13 cellular contexts compared by ENCODE assay signal in the genomic region with DNA sequence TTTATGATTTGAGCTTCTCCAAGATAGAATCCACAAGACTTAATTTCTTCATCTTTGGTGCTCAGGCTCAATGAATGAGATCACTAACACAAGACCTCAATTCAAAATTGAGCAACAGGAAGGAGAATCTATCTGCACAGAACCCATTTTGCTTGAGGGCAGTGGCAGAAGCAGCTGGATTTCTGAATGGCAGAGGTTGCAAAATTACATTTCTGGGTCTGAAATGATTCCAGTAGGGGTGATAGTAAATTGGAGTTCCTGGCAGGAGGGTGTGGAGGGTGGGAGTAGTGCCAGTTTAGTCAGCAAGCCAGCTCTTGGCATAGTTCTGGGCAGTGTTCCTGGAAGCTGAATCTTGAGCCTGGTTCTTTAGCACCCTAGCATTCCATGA.
DNase-seq lines count a peak whose midpoint lies in the region; ATAC-seq and TF ChIP-seq lines count a peak whose summit lies in the region.
"Had no signal": no experiment of that assay in that cellular context is flagged by ENCODE, and none has a peak within 500 bp of the region (broad histone marks: within the 10 kb centered on the region; RNA-seq: fewer than 3 reads in every experiment).

No MANE protein-coding gene starts in this region.

- H3K4me3 Mint-ChIP-seq in activated CD4-positive, alpha-beta memory T cell treated with anti-CD3 and anti-CD28 coated beads, Interleukin-2, amount 10 ng/mL, durations not matched to agents 7 days and 5 days: no peak overlapping the region
- H3K4me3 Mint-ChIP-seq: activated CD4-positive, alpha-beta T cell treated with anti-CD3 and anti-CD28 coated beads, Interleukin-2, amount 10 ng/mL, durations not matched to agents 24 days and 14 days; stimulated activated memory B cell treated with anti-CD40 and anti-IgM and Interleukin-4, amounts not matched to agents 10 μg/mL and 1 μg/mL and 100 μg/mL, for 72 hours had no signal

- H2BK5ac ChIP-seq in mesendoderm (ENCODE audit: low read length): no peak overlapping the region

- no peaks in the 10 kb centered on the region for H3K27me3 Mint-ChIP-seq in activated CD4-positive, alpha-beta memory T cell treated with anti-CD3 and anti-CD28 coated beads, Interleukin-2, amount 10 ng/mL, durations not matched to agents 7 days and 5 days
- H3K27me3 Mint-ChIP-seq: activated CD4-positive, alpha-beta T cell treated with anti-CD3 and anti-CD28 coated beads, Interleukin-2, amount 10 ng/mL, durations not matched to agents 24 days and 14 days had no signal

- no peaks in the 10 kb centered on the region for H3K4me1 Mint-ChIP-seq in activated CD4-positive, alpha-beta memory T cell treated with anti-CD3 and anti-CD28 coated beads, Interleukin-2, amount 10 ng/mL, durations not matched to agents 7 days and 5 days
- H3K4me1 Mint-ChIP-seq: activated CD4-positive, alpha-beta T cell treated with anti-CD3 and anti-CD28 coated beads, Interleukin-2, amount 10 ng/mL, durations not matched to agents 24 days and 14 days; stimulated activated memory B cell treated with anti-CD40 and anti-IgM and Interleukin-4, amounts not matched to agents 10 μg/mL and 1 μg/mL and 100 μg/mL, for 72 hours had no signal

- no peaks in the 10 kb centered on the region for H3K79me1 ChIP-seq in mesendoderm (ENCODE audit: low read length)

- TF ChIP-seq CTCF in AG09309 (IDR thresholded peaks at IDR 0.05; ENCODE audit: control insufficient read depth, insufficient read depth, low read depth, low read length, missing control alignments) (no peak), cardiac fibroblast (IDR thresholded peaks at IDR 0.05; ENCODE audit: low read depth, low read length) (no peak)

- no peak overlapping the region for H3K4me2 ChIP-seq in mesendoderm (ENCODE audit: low read length)

- no peaks in the 10 kb centered on the region for H3K27me3 ChIP-seq in mesendoderm (ENCODE audit: insufficient read depth, low read length, poor library complexity)

- no peak overlapping the region for H4K5ac ChIP-seq in mesendoderm (ENCODE audit: low read length)

- H3K36me3 Mint-ChIP-seq in activated CD4-positive, alpha-beta memory T cell treated with anti-CD3 and anti-CD28 coated beads, Interleukin-2, amount 10 ng/mL, durations not matched to agents 7 days and 5 days (ENCODE audit: low read depth): no peaks in the 10 kb centered on the region
- H3K36me3 Mint-ChIP-seq: stimulated activated memory B cell treated with anti-CD40 and anti-IgM and Interleukin-4, amounts not matched to agents 10 μg/mL and 1 μg/mL and 100 μg/mL, for 72 hours had no signal

- no peak overlapping the region for H3K23ac ChIP-seq in mesendoderm (ENCODE audit: low read length)

- DNase-seq in AG09309 (ENCODE audit: low read depth) (peak; percentile 87), HT1080 (ENCODE audit: low read depth) (peak; percentile 66), cardiac fibroblast (ENCODE audit: low read depth in 2 of 2) (peak; percentile 79 to 91), mesendoderm (no peak), NCI-H2029 treated with DMSO at 0.1 percent for 48 hours (lab: John Stamatoyannopoulos, UW) (no peak)
- DNase-seq in activated CD4-positive, CD25-positive, alpha-beta regulatory T cell treated with anti-CD3 and anti-CD28 coated beads, Interleukin-2, amount 50 U/mL, for 72 hours: no peak
- no peak for DNase-seq in activated CD4-positive, alpha-beta memory T cell treated with anti-CD3 and anti-CD28 coated beads, Interleukin-2, amount 10 ng/mL, durations not matched to agents 7 days and 5 days
- DNase-seq: activated CD4-positive, alpha-beta T cell treated with anti-CD3 and anti-CD28 coated beads, Interleukin-2, amount 10 ng/mL, durations not matched to agents 24 days and 14 days; activated naive CD4-positive, alpha-beta T cell; dermis blood vessel endothelial cell; NCI-H2227 treated with DMSO at 0.1 percent for 48 hours had no signal

- H3K4me3 ChIP-seq in AG09309 (ENCODE audit: control insufficient read depth, low read depth, low read length): no peak overlapping the region
- H3K4me3 ChIP-seq in cardiac fibroblast (replicated peaks in 1 of 2; ENCODE audit: low read depth in 2 of 2, low read length in 2 of 2): no peak overlapping the region
- H3K4me3 ChIP-seq in mesendoderm (ENCODE audit: low read length): no peak overlapping the region

- no peak overlapping the region for H2BK15ac ChIP-seq in mesendoderm (replicated peaks; ENCODE audit: low read depth)

- no peak overlapping the region for H3K27ac ChIP-seq in mesendoderm (ENCODE audit: low read depth, low read length)

- no peak overlapping the region for H3K9ac ChIP-seq in mesendoderm (ENCODE audit: low read length)

- H3K18ac ChIP-seq in mesendoderm (ENCODE audit: low read length): no peak overlapping the region

- H3K9me3 Mint-ChIP-seq in activated CD4-positive, alpha-beta memory T cell treated with anti-CD3 and anti-CD28 coated beads, Interleukin-2, amount 10 ng/mL, durations not matched to agents 7 days and 5 days: no peaks in the 10 kb centered on the region
- H3K9me3 Mint-ChIP-seq: activated CD4-positive, alpha-beta T cell treated with anti-CD3 and anti-CD28 coated beads, Interleukin-2, amount 10 ng/mL, durations not matched to agents 24 days and 14 days; stimulated activated memory B cell treated with anti-CD40 and anti-IgM and Interleukin-4, amounts not matched to agents 10 μg/mL and 1 μg/mL and 100 μg/mL, for 72 hours had no signal

- H3K4me1 ChIP-seq in mesendoderm (ENCODE audit: control insufficient read depth, low read depth, low read length): no peaks in the 10 kb centered on the region

- CTCF ChIA-PET in activated CD4-positive, alpha-beta memory T cell treated with anti-CD3 and anti-CD28 coated beads, Interleukin-2, amount 10 ng/mL, durations not matched to agents 7 days and 5 days (lab: Charles Lee): interaction anchor here (0.6 kb wide), 1 partner anchor 1118 kb away, joined by 3 read pairs; no protein-coding TSS in a partner anchor

- no peak overlapping the region for H3K56ac ChIP-seq in mesendoderm (ENCODE audit: low read length)

- no peak overlapping the region for H2AK5ac ChIP-seq in mesendoderm (ENCODE audit: low read length)

- H4K8ac ChIP-seq in mesendoderm (ENCODE audit: low read depth, low read length): peak overlapping the region; percentile 56

- no peak overlapping the region for H3K4ac ChIP-seq in mesendoderm (ENCODE audit: low read depth, low read length)

- POLR2A ChIA-PET in activated CD4-positive, alpha-beta memory T cell treated with anti-CD3 and anti-CD28 coated beads, Interleukin-2, amount 10 ng/mL, durations not matched to agents 7 days and 5 days (lab: Charles Lee): no interaction called here

- no peak overlapping the region for H3K27ac Mint-ChIP-seq in activated CD4-positive, alpha-beta memory T cell treated with anti-CD3 and anti-CD28 coated beads, Interleukin-2, amount 10 ng/mL, durations not matched to agents 7 days and 5 days
- H3K27ac Mint-ChIP-seq: activated CD4-positive, alpha-beta T cell treated with anti-CD3 and anti-CD28 coated beads, Interleukin-2, amount 10 ng/mL, durations not matched to agents 24 days and 14 days; stimulated activated memory B cell treated with anti-CD40 and anti-IgM and Interleukin-4, amounts not matched to agents 10 μg/mL and 1 μg/mL and 100 μg/mL, for 72 hours had no signal

- ATAC-seq in HG02610 (IDR thresholded peaks at IDR 0.05; ENCODE audit: unreplicated experiment): no peak
- ATAC-seq: stimulated activated memory B cell treated with anti-CD40 and anti-IgM and Interleukin-4, amounts not matched to agents 10 μg/mL and 1 μg/mL and 100 μg/mL, for 72 hours had no signal

- no peaks in the 10 kb centered on the region for H3K79me2 ChIP-seq in mesendoderm (ENCODE audit: control insufficient read depth, insufficient read depth, low read length)

- H3K36me3 ChIP-seq in mesendoderm (ENCODE audit: control insufficient read depth, insufficient read depth, low read length): no peaks in the 10 kb centered on the region

- no peak overlapping the region for H2BK120ac ChIP-seq in mesendoderm (ENCODE audit: low read depth, low read length)

Comparison
In these comparisons a context has a peak if more than half of its experiments do, and no peak if none do; other contexts are left out.
1. DNase-seq: peak in AG09309 (single experiment), HT1080 (single experiment) and cardiac fibroblast (2 of 2); none in mesendoderm (single experiment), activated CD4-positive, CD25-positive, alpha-beta regulatory T cell treated with anti-CD3 and anti-CD28 coated beads, Interleukin-2, amount 50 U/mL, for 72 hours (single experiment), NCI-H2029 treated with DMSO at 0.1 percent for 48 hours (single experiment) and activated CD4-positive, alpha-beta memory T cell treated with anti-CD3 and anti-CD28 coated beads, Interleukin-2, amount 10 ng/mL, durations not matched to agents 7 days and 5 days (single experiment).